In genomic region chr20:63023071-63023835, GRCh38 we compare ENCODE assay signal across 1 cellular context.
TF ChIP-seq lines count a peak whose summit lies in the region.

No MANE protein-coding gene starts in this region.

TF ChIP-seq in H1, 55 proteins besides CTCF, POLR2A, EP300 and RAD21:
- TF ChIP-seq SIX5 (IDR thresholded peaks at IDR 0.05; ENCODE audit: low read depth, low read length) (no peak), TAF1 (IDR thresholded peaks at IDR 0.05; ENCODE audit: low read depth, low read length) (no peak), SP4 (IDR thresholded peaks at IDR 0.05; ENCODE audit: low read length) (no peak), BRCA1 (IDR thresholded peaks at IDR 0.05; ENCODE audit: low read depth, low read length) (no peak), FOSL1 (IDR thresholded peaks at IDR 0.05; ENCODE audit: insufficient read depth, low read depth, low read length) (no peak), RFX5 (IDR thresholded peaks at IDR 0.05; ENCODE audit: borderline replicate concordance, low read depth, low read length) (no peak)
